8 cellular contexts compared by ENCODE assay signal in genomic region chr4:184648220-184649025, GRCh38. TPM values are rescaled to one million over a fixed set of nuclear protein-coding genes. Genes with fewer than 3 reads are reported as not detected.
DNase-seq lines count a peak whose midpoint lies in the region; ATAC-seq and TF ChIP-seq lines count a peak whose summit lies in the region.

No MANE protein-coding gene starts in this region.

- H3K27me3 ChIP-seq in Peyer's patch, result no peaks in the 10 kb centered on the region
- H3K27me3 ChIP-seq in neutrophil, result no peaks in the 10 kb centered on the region
- H3K27me3 ChIP-seq in transverse colon, result no peaks in the 10 kb centered on the region

- peak; percentile 52 to 82 (median 80) for DNase-seq in Peyer's patch
- peak; percentile 55 for DNase-seq in activated naive CD4-positive, alpha-beta T cell treated with anti-CD3 and anti-CD28 coated beads for 36 hours
- DNase-seq in germinal center (ENCODE audit: low spot score), result peak; percentile 18
- DNase-seq in transverse colon, result peak; percentile 72

- H3K4me3 ChIP-seq in Peyer's patch (peak overlapping the region; percentile 87 to 97 (median 90)), neutrophil (ENCODE audit: low read depth in 1 of 2, low read length in 1 of 2) (peak overlapping the region; percentile 85 to 93), transverse colon (peak overlapping the region; percentile 92 to 99 (median 94))

- H3K9me3 ChIP-seq in Peyer's patch (no peaks in the 10 kb centered on the region), neutrophil (no peaks in the 10 kb centered on the region), transverse colon (no peaks in the 10 kb centered on the region)

- 0% methylated on average over 10 to 49 of the region's 53 CpGs for WGBS in transverse colon (ENCODE audit: low coverage in 1 of 2), 2 donors

- H3K27ac Mint-ChIP-seq in activated naive CD4-positive, alpha-beta T cell treated with anti-CD3 and anti-CD28 coated beads for 36 hours, result peak overlapping the region; percentile 90

- H3K36me3 ChIP-seq in Peyer's patch (peaks cover 0 to 4% (median 0%) of the 10 kb centered on the region in 3 donors), neutrophil (peaks cover 17% of the 10 kb centered on the region), transverse colon (no peaks in the 10 kb centered on the region)

- TF ChIP-seq POLR2A in GM18505 (IDR thresholded peaks at IDR 0.05; ENCODE audit: borderline replicate concordance, extremely low read depth, insufficient read depth, insufficient read length), result peak; percentile 45
- TF ChIP-seq POLR2A in Peyer's patch (IDR thresholded peaks at IDR 0.05), result no peak
- no peak for TF ChIP-seq POLR2A in transverse colon (IDR thresholded peaks at IDR 0.05)

- ATAC-seq in GM18505 (IDR thresholded peaks at IDR 0.05; ENCODE audit: unreplicated experiment) (peak; percentile 29), HG03025 (IDR thresholded peaks at IDR 0.05; ENCODE audit: low FRiP score, unreplicated experiment) (peak; percentile 31)

- H3K27me3 Mint-ChIP-seq in activated naive CD4-positive, alpha-beta T cell treated with anti-CD3 and anti-CD28 coated beads for 36 hours (ENCODE audit: low read depth), result no peaks in the 10 kb centered on the region

- H3K27ac ChIP-seq in 22Rv1 (peak overlapping the region; percentile 97), Peyer's patch (peak overlapping the region; percentile 95 to 100 (median 96)), neutrophil (peak overlapping the region; percentile 97), transverse colon (peak overlapping the region; percentile 99 to 100 (median 99))

- H3K4me1 Mint-ChIP-seq in activated naive CD4-positive, alpha-beta T cell treated with anti-CD3 and anti-CD28 coated beads for 36 hours (ENCODE audit: low read depth), result peaks cover 51% of the 10 kb centered on the region

- CTCF ChIA-PET in activated naive CD4-positive, alpha-beta T cell treated with anti-CD3 and anti-CD28 coated beads for 36 hours (lab: Charles Lee), result interaction anchor here (1.0 to 1.2 kb wide), 3 partner anchors 80 to 384 kb away, joined by 3 to 5 read pairs (median 4); no protein-coding TSS in a partner anchor

- in situ Hi-C loops in transverse colon (cut with MboI; ENCODE audit: low pct_ligation_motif_present in 1 of 4, low pct_unique_long_range_greater_than_20kb in 1 of 4, low sequenced_read_pairs in 3 of 4), result loop anchor here in 1 of 4 donors (25.0 kb wide), 1 partner anchor 386 kb away; no protein-coding TSS in a partner anchor

- no peak for TF ChIP-seq EP300 in transverse colon (IDR thresholded peaks at IDR 0.05; ENCODE audit: low read depth)

- intact Hi-C loops in activated naive CD4-positive, alpha-beta T cell treated with anti-CD3 and anti-CD28 coated beads for 36 hours (cut with micrococcal nuclease), result loop anchor here (1.0 to 5.0 kb wide), 18 partner anchors 64 to 1144 kb away; partner anchors contain the start of genes ANKRD37, CENPU, CFAP97 and ING2
- intact Hi-C loops in transverse colon (cut with DNase I; ENCODE audit: low total_unique reads), result loop anchor here (5.0 kb wide), 1 partner anchor 176 kb away; the partner anchor contains the start of gene IRF2

- H3K36me3 Mint-ChIP-seq in activated naive CD4-positive, alpha-beta T cell treated with anti-CD3 and anti-CD28 coated beads for 36 hours (ENCODE audit: low read depth), result peaks cover 18% of the 10 kb centered on the region

- TF ChIP-seq CTCF in 22Rv1 (IDR thresholded peaks at IDR 0.05), result no peak
- TF ChIP-seq CTCF in Peyer's patch (IDR thresholded peaks at IDR 0.05), result no peak
- no peak for TF ChIP-seq CTCF in neutrophil (IDR thresholded peaks at IDR 0.05)
- TF ChIP-seq CTCF in transverse colon (IDR thresholded peaks at IDR 0.05), result no peak

- H3K4me1 ChIP-seq in Peyer's patch (peaks cover 0 to 36% (median 9%) of the 10 kb centered on the region in 4 donors), neutrophil (ENCODE audit: control insufficient read depth in 1 of 2, insufficient read depth in 1 of 2, low read depth in 1 of 2, low read length in 1 of 2) (peaks cover 26 to 36% of the 10 kb centered on the region in 2 experiments), transverse colon (peaks cover 22 to 51% (median 38%) of the 10 kb centered on the region in 4 donors)

- H3K4me3 Mint-ChIP-seq in activated naive CD4-positive, alpha-beta T cell treated with anti-CD3 and anti-CD28 coated beads for 36 hours, result peak overlapping the region; percentile 85

- no peaks in the 10 kb centered on the region for H3K9me3 Mint-ChIP-seq in activated naive CD4-positive, alpha-beta T cell treated with anti-CD3 and anti-CD28 coated beads for 36 hours

RNA-seq across cellular contexts. Expression of gene CASP3, which starts 0.8 kb away (rescaled TPM):
- 10 to 100 TPM; 14.9 to 49.0 (median 25.8) TPM for total RNA-seq in Peyer's patch
- 10 to 100 TPM; 27.5 to 27.9 TPM for total RNA-seq in activated naive CD4-positive, alpha-beta T cell treated with anti-CD3 and anti-CD28 coated beads for 36 hours
- total RNA-seq in transverse colon, result 100 to 1,000 TPM in 1 of 4 donors, 10 to 100 TPM in 2, 1 to 10 TPM in 1; 6.2 to 147 (median 35.1) TPM

RNA-seq across cellular contexts. Expression of gene PRIMPOL, which starts 1.1 kb away (rescaled TPM):
- total RNA-seq in Peyer's patch (10 to 100 TPM; 13.3 to 33.0 (median 25.0) TPM), transverse colon (10 to 100 TPM in 3 of 4 donors, not detected in 1; 19.7 to 28.1 (median 24.6) TPM)
- 10 to 100 TPM; 17.9 to 18.1 TPM for total RNA-seq in activated naive CD4-positive, alpha-beta T cell treated with anti-CD3 and anti-CD28 coated beads for 36 hours

Comparison
In these comparisons a context has a peak if more than half of its experiments do, and no peak if none do; other contexts are left out.
1. Peak in every context shown above with its lines: DNase-seq, ATAC-seq, H3K4me3 ChIP-seq and H3K27ac ChIP-seq.
2. DNase-seq: peak in every context shown above with its lines; median percentile 80 in Peyer's patch; 72 in transverse colon; 55 in activated naive CD4-positive, alpha-beta T cell treated with anti-CD3 and anti-CD28 coated beads for 36 hours; 18 in germinal center.